3 cellular contexts compared by ENCODE assay signal in genomic region chr3:128698211-128699011, GRCh38.
A peak's percentile ranks its signal among the peaks of the same experiment; 100 is the strongest.
TF ChIP-seq lines count a peak whose summit lies in the region.

No MANE protein-coding gene starts in this region.

TF ChIP-seq in SK-N-SH, 30 proteins besides CTCF, POLR2A, EP300 and RAD21:
- TF ChIP-seq PBX3 (IDR thresholded peaks at IDR 0.05) (no peak), SIN3A (IDR thresholded peaks at IDR 0.05; ENCODE audit: borderline replicate concordance, low read depth, low read length) (no peak), NFIC (IDR thresholded peaks at IDR 0.05; ENCODE audit: borderline replicate concordance) (no peak), USF1 (IDR thresholded peaks at IDR 0.05; ENCODE audit: borderline replicate concordance, low read depth) (no peak), GATA2 (CRISPR knock-in tag; IDR thresholded peaks at IDR 0.05) (no peak), RCOR1 (IDR thresholded peaks at IDR 0.05; ENCODE audit: low read length) (no peak), EZH2phosphoT487 (IDR thresholded peaks at IDR 0.05; ENCODE audit: borderline replicate concordance, low read depth) (no peak), USF2 (IDR thresholded peaks at IDR 0.05; ENCODE audit: borderline replicate concordance, low read depth, low read length) (no peak), REST (IDR thresholded peaks at IDR 0.05; ENCODE audit: low read depth, low read length) (no peak), GABPA (IDR thresholded peaks at IDR 0.05; ENCODE audit: low read depth) (no peak)

TF ChIP-seq in SK-N-SH treated with all-trans-retinoic acid at 6 μM for 48 hours, 23 proteins besides CTCF, POLR2A, EP300 and RAD21:
- TF ChIP-seq ESRRG (CRISPR knock-in tag; IDR thresholded peaks at IDR 0.05) (no peak), TCF4 (CRISPR knock-in tag; IDR thresholded peaks at IDR 0.05; ENCODE audit: borderline replicate concordance) (no peak), POU6F1 (CRISPR knock-in tag; IDR thresholded peaks at IDR 0.05; ENCODE audit: borderline replicate concordance, low read depth) (no peak), OSR1 (CRISPR knock-in tag; IDR thresholded peaks at IDR 0.05) (no peak), ZNF8 (CRISPR knock-in tag; IDR thresholded peaks at IDR 0.05) (no peak), GLIS3 (CRISPR knock-in tag; IDR thresholded peaks at IDR 0.05) (no peak), ZNF565 (CRISPR knock-in tag; conservative IDR thresholded peaks at IDR 0.05; ENCODE audit: low read depth) (no peak), SNAI2 (CRISPR knock-in tag; IDR thresholded peaks at IDR 0.05) (no peak), ISL1 (CRISPR knock-in tag; IDR thresholded peaks at IDR 0.05) (no peak), ZFP30 (CRISPR knock-in tag; IDR thresholded peaks at IDR 0.05) (no peak), CREB5 (CRISPR knock-in tag; IDR thresholded peaks at IDR 0.05; ENCODE audit: low read depth) (no peak), ARNTL (CRISPR knock-in tag; IDR thresholded peaks at IDR 0.05; ENCODE audit: borderline replicate concordance, low read depth) (no peak)

TF ChIP-seq in HepG2, 621 proteins besides CTCF, POLR2A, EP300 and RAD21:
- TF ChIP-seq CENPX (CRISPR knock-in tag; IDR thresholded peaks at IDR 0.05) (no peak), PITX1 (CRISPR knock-in tag; IDR thresholded peaks at IDR 0.05) (no peak), MAX (IDR thresholded peaks at IDR 0.05) (no peak), AGO1 (IDR thresholded peaks at IDR 0.05; ENCODE audit: low read depth, low read length, poor library complexity, severe bottlenecking) (no peak), SRF (IDR thresholded peaks at IDR 0.05; ENCODE audit: low read depth, low read length) (no peak), POGZ (CRISPR knock-in tag; IDR thresholded peaks at IDR 0.05) (peak; percentile 32; the same call in 1 of the 2 replicates), HNRNPLL (IDR thresholded peaks at IDR 0.05; ENCODE audit: low read depth, low read length, poor library complexity, severe bottlenecking) (peak; percentile 60), SRSF9 (IDR thresholded peaks at IDR 0.05; ENCODE audit: borderline replicate concordance, insufficient read depth, low read depth, low read length, poor library complexity, severe bottlenecking) (no peak), UBTF (CRISPR knock-in tag; IDR thresholded peaks at IDR 0.05) (peak; percentile 32; the same call in 1 of the 2 replicates), PATZ1 (CRISPR knock-in tag; IDR thresholded peaks at IDR 0.05) (peak; percentile 19; the same call in 1 of the 2 replicates), CEBPG (CRISPR knock-in tag; IDR thresholded peaks at IDR 0.05) (no peak), ZNF776 (CRISPR knock-in tag; IDR thresholded peaks at IDR 0.05) (0 out of 2 replicates have a peak, but pooled peaks have one; percentile 47), ZBTB14 (CRISPR knock-in tag; IDR thresholded peaks at IDR 0.05) (no peak), ZBTB20 (CRISPR knock-in tag; IDR thresholded peaks at IDR 0.05; ENCODE audit: borderline replicate concordance, low read depth) (no peak), ZNF333 (CRISPR knock-in tag; IDR thresholded peaks at IDR 0.05; ENCODE audit: borderline replicate concordance) (0 out of 2 replicates have a peak, but pooled peaks have one; percentile 51), ZBTB33 (CRISPR knock-in tag; IDR thresholded peaks at IDR 0.05) (peak; percentile 82), ZBTB38 (CRISPR knock-in tag; IDR thresholded peaks at IDR 0.05) (peak; percentile 55; the same call in 1 of the 2 replicates), SMC3 (IDR thresholded peaks at IDR 0.05; ENCODE audit: low read length) (no peak), ZNF687 (CRISPR knock-in tag; IDR thresholded peaks at IDR 0.05) (peak; percentile 21; the same call in 1 of the 2 replicates), TERF1 (CRISPR knock-in tag; IDR thresholded peaks at IDR 0.05) (no peak), ISX (CRISPR knock-in tag; conservative IDR thresholded peaks at IDR 0.05) (no peak), ZNF574 (CRISPR knock-in tag; IDR thresholded peaks at IDR 0.05) (no peak)
